In the genomic region with DNA sequence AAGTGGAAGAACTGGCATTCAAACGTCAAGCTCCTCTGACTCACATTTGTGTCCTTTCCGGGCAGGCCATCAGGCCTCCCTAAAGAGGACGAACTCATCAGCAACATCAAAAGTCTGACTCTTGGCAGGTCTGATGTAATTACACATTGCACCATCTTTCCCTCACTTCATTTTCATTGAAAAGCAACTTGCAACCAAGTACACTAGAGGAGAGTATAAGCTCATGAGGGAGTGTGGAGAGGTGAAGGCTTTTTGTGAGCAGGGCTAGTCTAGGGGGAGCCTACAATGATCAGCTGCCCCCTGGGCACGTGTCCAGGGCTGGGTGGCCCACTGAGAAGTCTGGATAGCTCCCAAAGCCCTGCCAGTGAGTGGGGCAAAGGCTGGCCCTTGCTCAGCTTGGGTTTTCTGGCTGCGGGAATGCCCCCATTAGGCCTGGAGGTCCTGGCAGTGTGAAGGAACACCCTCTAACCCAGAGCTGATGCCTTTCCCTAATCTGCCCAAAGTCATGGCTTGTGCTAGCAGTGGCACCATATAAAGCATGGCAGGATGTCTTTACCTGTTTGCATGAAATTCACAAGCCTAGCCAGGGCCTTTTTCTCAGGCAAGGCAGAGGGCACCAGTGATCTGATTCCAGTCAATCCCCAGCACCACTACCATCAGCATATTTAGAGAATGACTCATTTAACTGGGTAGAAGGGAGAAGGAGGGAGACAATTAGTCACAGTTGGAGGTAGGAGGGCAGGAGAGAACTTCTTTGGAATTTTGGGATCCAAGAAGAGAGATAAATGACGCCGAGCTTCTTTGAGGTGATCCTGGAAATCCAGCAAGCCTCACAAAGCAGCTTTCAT, we compare ENCODE assay signal across 9 cellular contexts. TPM values are rescaled to one million over a fixed set of nuclear protein-coding genes. Genes with fewer than 3 reads are reported as not detected.
DNase-seq lines count a peak whose midpoint lies in the region; ATAC-seq and TF ChIP-seq lines count a peak whose summit lies in the region.
"Had no signal": no experiment of that assay in that cellular context is flagged by ENCODE, and none has a peak within 500 bp of the region (broad histone marks: within the 10 kb centered on the region; RNA-seq: fewer than 3 reads in every experiment).

No MANE protein-coding gene starts in this region.

- no peak overlapping the region for H3K4me3 ChIP-seq in AG10803 (ENCODE audit: low read length)
- no peak overlapping the region for H3K4me3 ChIP-seq in choroid plexus epithelial cell (ENCODE audit: low read depth, low read length)
- H3K4me3 ChIP-seq in left lung = no peak overlapping the region

- DNase-seq in AG10803 (ENCODE audit: low read depth) (peak; percentile 83), M059J (ENCODE audit: low read depth) (peak; percentile 92), choroid plexus epithelial cell (ENCODE audit: low read depth) (peak; percentile 90), left lung (no peak), mesenteric fat pad (ENCODE audit: low spot score) (no peak), NCI-H2227 treated with DMSO at 0.1 percent for 48 hours (lab: John Stamatoyannopoulos, UW) (no peak), NCI-H446 treated with DMSO at 0.1 percent for 48 hours (lab: John Stamatoyannopoulos, UW) (no peak), inferior parietal cortex (ENCODE audit: extremely low spot score) (no peak)
- DNase-seq: posterior cingulate gyrus had no signal

- no peaks in the 10 kb centered on the region for H3K27me3 ChIP-seq in left lung

- no peaks in the 10 kb centered on the region for H3K36me3 ChIP-seq in left lung

- intact Hi-C loops in left lung (cut with DNase I) = no loop called here

- H3K27ac ChIP-seq in left lung = peak overlapping the region in 1 of 2 donors; percentile 60

- TF ChIP-seq CTCF in AG10803 (conservative IDR thresholded peaks at IDR 0.05; ENCODE audit: low read length) (0 out of 2 replicates have a peak, but pooled peaks have one; percentile 9), choroid plexus epithelial cell (conservative IDR thresholded peaks at IDR 0.05; ENCODE audit: low read depth, low read length) (peak; percentile 21), left lung (IDR thresholded peaks at IDR 0.05) (no peak)

- H3K4me1 ChIP-seq in left lung = peaks cover 6 to 31% of the 10 kb centered on the region in 2 donors

- no peaks in the 10 kb centered on the region for H3K9me3 ChIP-seq in left lung

- peak; percentile 79 for ATAC-seq in left lung

RNA-seq across cellular contexts. Expression of a gene that starts 8.5 kb away (rescaled TPM):
- total RNA-seq in M059J (2014; rRNA removed; shearing (Covaris generic)) = 0.30 TPM in 1 of 2 replicates, not detected in the other
- total RNA-seq in left lung (1 to 10 TPM in 1 of 2 donors, under 1 TPM in 1; 0.99 to 7.7 TPM), mesenteric fat pad (not detected)

RNA-seq across cellular contexts. Expression of a gene that starts 49.3 kb away (rescaled TPM):
- not detected in 2 replicates for total RNA-seq in M059J (2014; rRNA removed; shearing (Covaris generic))
- total RNA-seq in left lung = 10 to 100 TPM in 1 of 2 donors, 1 to 10 TPM in 1; 1.9 to 15.7 TPM
- total RNA-seq in mesenteric fat pad = 2.1 TPM

Comparison
In these comparisons a context has a peak if more than half of its experiments do, and no peak if none do; other contexts are left out.
1. DNase-seq: peak in AG10803 (single experiment), M059J (single experiment) and choroid plexus epithelial cell (single experiment); none in left lung (0 of 2), mesenteric fat pad (single experiment), NCI-H2227 treated with DMSO at 0.1 percent for 48 hours (single experiment), NCI-H446 treated with DMSO at 0.1 percent for 48 hours (single experiment) and inferior parietal cortex (single experiment).
2. CTCF ChIP-seq: peak in AG10803 (single experiment) and choroid plexus epithelial cell (single experiment); none in left lung (0 of 2).